In the genomic region with DNA sequence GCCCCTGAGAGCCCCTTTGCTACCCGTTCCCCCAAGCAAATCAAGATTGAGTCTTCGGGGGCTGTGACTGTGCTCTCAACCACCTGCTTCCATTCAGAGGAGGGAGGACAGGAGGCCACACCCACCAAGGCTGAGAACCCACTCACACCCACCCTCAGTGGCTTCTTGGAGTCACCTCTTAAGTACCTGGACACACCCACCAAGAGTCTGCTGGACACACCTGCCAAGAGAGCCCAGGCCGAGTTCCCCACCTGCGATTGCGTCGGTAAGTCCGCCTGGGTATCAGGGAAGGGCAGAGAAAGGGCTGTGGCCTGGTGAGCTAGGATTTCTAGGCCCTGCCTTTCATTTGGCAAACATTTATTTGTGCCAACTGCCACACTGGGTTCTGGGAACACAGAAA, we compare ENCODE assay signal across 21 cellular contexts.
A peak's percentile ranks its signal among the peaks of the same experiment; 100 is the strongest.
DNase-seq lines count a peak whose midpoint lies in the region; TF ChIP-seq lines count a peak whose summit lies in the region.
"Had no signal": no experiment of that assay in that cellular context is flagged by ENCODE, and none has a peak within 500 bp of the region (broad histone marks: within the 10 kb centered on the region; RNA-seq: fewer than 3 reads in every experiment).

No MANE protein-coding gene starts in this region.

- no peak overlapping the region for H3K27ac ChIP-seq in caudate nucleus (ENCODE audit: low read depth, low read length)
- H3K27ac ChIP-seq: KMS-11 had no signal

- peaks cover 28% of the 10 kb centered on the region for H3K4me1 Mint-ChIP-seq in activated T-cell treated with anti-CD3 and anti-CD28 coated beads, Interleukin-2, amount 50 U/mL, for 24 hours (ENCODE audit: low read depth)
- H3K4me1 Mint-ChIP-seq in activated naive CD8-positive, alpha-beta T cell treated with anti-CD3 and anti-CD28 coated beads for 36 hours: peaks cover 28% of the 10 kb centered on the region
- H3K4me1 Mint-ChIP-seq in osteocyte (ENCODE audit: unreplicated experiment): peaks cover 23% of the 10 kb centered on the region
- H3K4me1 Mint-ChIP-seq in type B pancreatic cell (ENCODE audit: unreplicated experiment): peaks cover 27% of the 10 kb centered on the region

- no peak overlapping the region for H3K4me3 Mint-ChIP-seq in activated T-cell treated with anti-CD3 and anti-CD28 coated beads, Interleukin-2, amount 50 U/mL, for 24 hours
- H3K4me3 Mint-ChIP-seq in activated naive CD8-positive, alpha-beta T cell treated with anti-CD3 and anti-CD28 coated beads for 36 hours: no peak overlapping the region
- H3K4me3 Mint-ChIP-seq in osteocyte (ENCODE audit: unreplicated experiment): no peak overlapping the region
- H3K4me3 Mint-ChIP-seq in type B pancreatic cell: no peak overlapping the region
- H3K4me3 Mint-ChIP-seq: B cell; CD4-positive, alpha-beta memory T cell had no signal

- no peaks in the 10 kb centered on the region for H3K27me3 Mint-ChIP-seq in activated T-cell treated with anti-CD3 and anti-CD28 coated beads, Interleukin-2, amount 50 U/mL, for 24 hours
- H3K27me3 Mint-ChIP-seq in activated naive CD8-positive, alpha-beta T cell treated with anti-CD3 and anti-CD28 coated beads for 36 hours: no peaks in the 10 kb centered on the region
- H3K27me3 Mint-ChIP-seq in osteocyte (ENCODE audit: unreplicated experiment) (no peaks in the 10 kb centered on the region), type B pancreatic cell (no peaks in the 10 kb centered on the region)
- H3K27me3 Mint-ChIP-seq: B cell; CD4-positive, alpha-beta memory T cell had no signal

- peaks cover 53% of the 10 kb centered on the region for H3K36me3 Mint-ChIP-seq in activated T-cell treated with anti-CD3 and anti-CD28 coated beads, Interleukin-2, amount 50 U/mL, for 24 hours (ENCODE audit: low read depth)
- peaks cover 22% of the 10 kb centered on the region for H3K36me3 Mint-ChIP-seq in activated naive CD8-positive, alpha-beta T cell treated with anti-CD3 and anti-CD28 coated beads for 36 hours
- H3K36me3 Mint-ChIP-seq in osteocyte (ENCODE audit: unreplicated experiment) (peaks cover 16% of the 10 kb centered on the region), type B pancreatic cell (peaks cover 25% of the 10 kb centered on the region)

- no peak for DNase-seq in activated T-cell treated with anti-CD3 and anti-CD28 coated beads, Interleukin-2, amount 50 U/mL, for 24 hours
- DNase-seq in activated T-cell treated with anti-CD3 and anti-CD28 coated beads for 4 hours (no peak), osteocyte (ENCODE audit: extremely low spot score, unreplicated experiment) (peak; percentile 48), type B pancreatic cell (ENCODE audit: extremely low spot score, unreplicated experiment) (no peak), NCI-H1092 (lab: John Stamatoyannopoulos, UW) (no peak), caudate nucleus (lab: John Stamatoyannopoulos, UW) (no peak), NCI-H187 treated with DMSO at 0.1 percent for 48 hours (lab: John Stamatoyannopoulos, UW) (no peak)
- no peak for DNase-seq in activated naive CD8-positive, alpha-beta T cell treated with anti-CD3 and anti-CD28 coated beads for 36 hours
- DNase-seq: Calu3; CD4-positive, alpha-beta memory T cell; DMS53; EL; NCI-H1436; NCI-H2029; NCI-H345; NCI-H524 treated with DMSO at 0.1 percent for 48 hours; PC-3; RPMI8226; SHP77 treated with DMSO at 0.1 percent for 48 hours had no signal

- H3K27ac Mint-ChIP-seq in activated T-cell treated with anti-CD3 and anti-CD28 coated beads, Interleukin-2, amount 50 U/mL, for 24 hours: peak overlapping the region; percentile 44
- H3K27ac Mint-ChIP-seq in activated naive CD8-positive, alpha-beta T cell treated with anti-CD3 and anti-CD28 coated beads for 36 hours: peak overlapping the region; percentile 46
- H3K27ac Mint-ChIP-seq in osteocyte (ENCODE audit: unreplicated experiment) (no peak overlapping the region), type B pancreatic cell (peak overlapping the region; percentile 91)

- TF ChIP-seq CTCF in osteocyte (IDR thresholded peaks at IDR 0.05): no peak
- no peak for TF ChIP-seq CTCF in type B pancreatic cell (conservative IDR thresholded peaks at IDR 0.05)

- H3K9me3 Mint-ChIP-seq in activated T-cell treated with anti-CD3 and anti-CD28 coated beads, Interleukin-2, amount 50 U/mL, for 24 hours: no peaks in the 10 kb centered on the region
- H3K9me3 Mint-ChIP-seq in activated naive CD8-positive, alpha-beta T cell treated with anti-CD3 and anti-CD28 coated beads for 36 hours: no peaks in the 10 kb centered on the region
- no peaks in the 10 kb centered on the region for H3K9me3 Mint-ChIP-seq in osteocyte (ENCODE audit: unreplicated experiment)
- H3K9me3 Mint-ChIP-seq in type B pancreatic cell: no peaks in the 10 kb centered on the region
